8 cellular contexts compared by ENCODE assay signal in genomic region chr14:95500772-95501401, GRCh38. TPM values are rescaled to one million over a fixed set of nuclear protein-coding genes. Genes with fewer than 3 reads are reported as not detected.
DNase-seq lines count a peak whose midpoint lies in the region; TF ChIP-seq lines count a peak whose summit lies in the region.

No MANE protein-coding gene starts in this region.

- POLR2A ChIA-PET in CD4-positive, alpha-beta memory T cell (lab: Charles Lee; ENCODE audit: partially characterized antibody), result interaction anchor here (1.0 to 1.3 kb wide), 3 partner anchors 15 to 22 kb away, joined by 3 to 4 read pairs (median 4); no protein-coding TSS in a partner anchor

- peaks cover 7% of the 10 kb centered on the region for H3K36me3 ChIP-seq in CD4-positive, alpha-beta memory T cell (ENCODE audit: insufficient read depth, low read length)
- H3K36me3 ChIP-seq in SJSA1, result peaks cover 3% of the 10 kb centered on the region; the same call in 1 of the 2 replicates

- H3K4me1 ChIP-seq in CD4-positive, alpha-beta memory T cell (ENCODE audit: insufficient read depth, low read length), result peaks cover 74% of the 10 kb centered on the region
- H3K4me1 ChIP-seq in SJSA1 (replicated peaks), result peaks cover 40% of the 10 kb centered on the region

- intact Hi-C loops in CD4-positive, alpha-beta memory T cell (cut with micrococcal nuclease), result no loop called here

- no peak overlapping the region for H3K27ac ChIP-seq in CD4-positive, alpha-beta memory T cell (ENCODE audit: low read depth, low read length)
- peak overlapping the region; percentile 66 for H3K27ac ChIP-seq in SJSA1

- TF ChIP-seq CTCF in progenitor cell of endocrine pancreas (IDR thresholded peaks at IDR 0.05; ENCODE audit: unreplicated experiment), result no peak

- H3K4me3 ChIP-seq in CD4-positive, alpha-beta memory T cell (ENCODE audit: low read length in 2 of 2), result no peak overlapping the region
- H3K4me3 ChIP-seq in SJSA1, result no peak overlapping the region

- no peaks in the 10 kb centered on the region for H3K27me3 Mint-ChIP-seq in CD4-positive, alpha-beta memory T cell
- peaks cover 20% of the 10 kb centered on the region for H3K27me3 Mint-ChIP-seq in progenitor cell of endocrine pancreas

- no peak for DNase-seq in CD4-positive, alpha-beta memory T cell
- DNase-seq in SJSA1 (ENCODE audit: low read depth in 1 of 2, low spot score in 2 of 2), result peak; percentile 67 to 78
- DNase-seq in fibroblast of peridontal ligament (ENCODE audit: extremely low read depth), result peak; percentile 85
- no peak for DNase-seq in progenitor cell of endocrine pancreas (ENCODE audit: low spot score, unreplicated experiment)
- DNase-seq in mesenteric fat pad (ENCODE audit: low spot score), result no peak
- no peak for DNase-seq in NCI-H2081 treated with DMSO at 0.1 percent for 48 hours (lab: John Stamatoyannopoulos, UW)
- no peak for DNase-seq in SK-N-DZ (ENCODE audit: low spot score)
- no peak for DNase-seq in putamen (ENCODE audit: low spot score)

- H3K27ac Mint-ChIP-seq in CD4-positive, alpha-beta memory T cell, result peak overlapping the region in 5 of 7 donors; percentile 33 to 85 (median 68)
- peak overlapping the region; percentile 3 for H3K27ac Mint-ChIP-seq in progenitor cell of endocrine pancreas

- peak overlapping the region in 1 of 8 donors; percentile 33 for H3K4me3 Mint-ChIP-seq in CD4-positive, alpha-beta memory T cell
- H3K4me3 Mint-ChIP-seq in progenitor cell of endocrine pancreas (ENCODE audit: low read depth), result no peak overlapping the region

- peaks cover 17 to 38% of the 10 kb centered on the region in 2 donors for H3K36me3 Mint-ChIP-seq in CD4-positive, alpha-beta memory T cell
- no peaks in the 10 kb centered on the region for H3K36me3 Mint-ChIP-seq in progenitor cell of endocrine pancreas (ENCODE audit: insufficient read depth)

- H3K9me3 Mint-ChIP-seq in CD4-positive, alpha-beta memory T cell, result no peaks in the 10 kb centered on the region
- H3K9me3 Mint-ChIP-seq in progenitor cell of endocrine pancreas (ENCODE audit: low read depth), result no peaks in the 10 kb centered on the region

- no peaks in the 10 kb centered on the region for H3K27me3 ChIP-seq in CD4-positive, alpha-beta memory T cell (ENCODE audit: insufficient read depth, low read length)
- no peaks in the 10 kb centered on the region for H3K27me3 ChIP-seq in SJSA1 (replicated peaks)

- no peaks in the 10 kb centered on the region for H3K9me3 ChIP-seq in CD4-positive, alpha-beta memory T cell (ENCODE audit: control insufficient read depth in 1 of 2, low read length in 2 of 2)
- no peaks in the 10 kb centered on the region; the same call in 1 of the 2 replicates for H3K9me3 ChIP-seq in SJSA1 (replicated peaks)

- peaks cover 55 to 90% (median 74%) of the 10 kb centered on the region in 4 donors for H3K4me1 Mint-ChIP-seq in CD4-positive, alpha-beta memory T cell
- H3K4me1 Mint-ChIP-seq in progenitor cell of endocrine pancreas (ENCODE audit: low read depth), result peaks cover 13% of the 10 kb centered on the region

- CTCF ChIA-PET in CD4-positive, alpha-beta memory T cell (lab: Charles Lee; ENCODE audit: partially characterized antibody), result interaction anchor here (1.3 to 2.4 kb wide), 3 partner anchors 22 to 59 kb away, joined by 7 read pairs; no protein-coding TSS in a partner anchor

RNA-seq across cellular contexts. Expression of gene SYNE3, which starts 15.6 kb away (rescaled TPM):
- 10 to 100 TPM; 47.7 to 52.2 TPM for total RNA-seq in CD4-positive, alpha-beta memory T cell
- polyA plus RNA-seq in CD4-positive, alpha-beta memory T cell, result 1 to 10 TPM; 4.3 to 9.0 TPM
- total RNA-seq in SJSA1 (2014; rRNA removed; shearing (Covaris generic)), result 8.3 and 11.5 TPM in 2 replicates
- total RNA-seq in progenitor cell of endocrine pancreas, result 0.31 and 0.44 TPM in 2 replicates
- total RNA-seq in mesenteric fat pad, result 179 TPM
- 0.63 and 0.71 TPM in 2 replicates for polyA plus RNA-seq in SK-N-DZ (2014; cell fraction: cytosol; rRNA removed)
- 0.58 and 0.70 TPM in 2 replicates for polyA plus RNA-seq in SK-N-DZ (2014; cell fraction: nucleus; rRNA removed)

RNA-seq across cellular contexts. Expression of gene GLRX5, which starts 34.0 kb away (rescaled TPM):
- 10 to 100 TPM; 17.6 to 18.7 TPM for total RNA-seq in CD4-positive, alpha-beta memory T cell
- 10 to 100 TPM; 60.3 to 74.7 TPM for polyA plus RNA-seq in CD4-positive, alpha-beta memory T cell
- total RNA-seq in SJSA1 (2014; rRNA removed; shearing (Covaris generic)), result 56.2 and 82.3 TPM in 2 replicates
- total RNA-seq in progenitor cell of endocrine pancreas (53.3 and 54.8 TPM in 2 replicates), mesenteric fat pad (34.2 TPM)
- 63.9 and 66.4 TPM in 2 replicates for polyA plus RNA-seq in SK-N-DZ (2014; cell fraction: cytosol; rRNA removed)
- 18.0 and 33.6 TPM in 2 replicates for polyA plus RNA-seq in SK-N-DZ (2014; cell fraction: nucleus; rRNA removed)

Comparison
In these comparisons a context has a peak if more than half of its experiments do, and no peak if none do; other contexts are left out.
1. DNase-seq: peak in SJSA1 (2 of 2) and fibroblast of peridontal ligament (single experiment); none in CD4-positive, alpha-beta memory T cell (0 of 5), progenitor cell of endocrine pancreas (single experiment), mesenteric fat pad (single experiment), NCI-H2081 treated with DMSO at 0.1 percent for 48 hours (single experiment), SK-N-DZ (single experiment) and putamen (single experiment).